Comparison of ENCODE assay signal across 9 cellular contexts in the genomic region with DNA sequence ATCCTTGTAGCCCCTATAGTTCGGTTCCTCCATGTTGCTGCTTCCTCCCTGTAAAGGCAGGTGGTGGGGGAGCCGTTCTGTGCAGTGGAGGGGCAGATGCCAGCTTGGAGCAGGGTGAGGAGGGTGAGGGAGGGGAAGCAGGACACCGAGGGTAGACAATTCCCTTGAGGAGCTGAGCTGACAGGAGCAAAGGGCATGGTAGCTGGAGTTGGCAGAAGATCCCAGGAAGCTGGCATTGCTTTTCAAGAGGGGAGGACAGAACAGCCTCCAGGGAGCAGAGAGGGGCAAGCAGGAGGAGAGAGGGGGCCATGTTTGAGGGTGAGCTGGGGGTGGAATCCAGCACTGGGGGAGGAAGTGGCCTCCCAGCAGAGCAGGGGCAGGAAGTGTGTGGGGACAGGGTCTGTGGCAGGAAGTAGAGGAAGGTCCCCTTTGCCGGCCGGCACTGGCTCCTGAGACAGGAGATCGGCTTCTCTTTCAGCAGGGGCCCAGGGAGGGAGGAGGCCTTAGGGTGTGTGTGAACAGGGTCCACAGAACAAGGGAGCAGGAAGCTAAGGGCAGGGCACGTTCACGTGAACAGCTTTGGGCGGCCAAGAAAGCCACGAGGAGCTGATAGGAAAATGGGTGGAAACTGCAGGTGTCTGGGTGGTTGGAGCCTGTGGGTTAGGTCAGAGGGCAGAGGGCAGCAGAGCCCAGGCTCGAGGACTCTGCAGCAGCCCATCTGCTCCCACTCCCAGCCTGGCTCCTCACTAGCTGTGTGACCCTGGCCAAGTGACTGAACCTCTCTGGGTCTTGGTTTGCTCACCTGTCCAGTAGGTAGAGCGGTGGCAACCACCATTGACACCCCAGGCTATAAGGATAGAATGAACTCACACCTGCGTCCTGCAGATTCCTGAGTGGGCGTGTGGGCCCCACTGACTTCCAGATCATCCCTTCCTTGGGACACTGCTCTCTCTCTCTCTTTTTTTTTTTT. TPM values are rescaled to one million over a fixed set of nuclear protein-coding genes. Genes with fewer than 3 reads are reported as not detected.
DNase-seq lines count a peak whose midpoint lies in the region; ATAC-seq, FAIRE-seq and TF ChIP-seq lines count a peak whose summit lies in the region.
"Had no signal": no experiment of that assay in that cellular context is flagged by ENCODE, and none has a peak within 500 bp of the region (broad histone marks: within the 10 kb centered on the region; RNA-seq: fewer than 3 reads in every experiment).

No MANE protein-coding gene starts in this region.

- peak; percentile 56 for FAIRE-seq in GM12892 (lab: Jason Lieb, UNC)
- FAIRE-seq: bronchial epithelial cell had no signal

- no peaks in the 10 kb centered on the region for H3K36me3 Mint-ChIP-seq in brain

- H3K9me3 Mint-ChIP-seq in brain: no peaks in the 10 kb centered on the region

- peaks cover 4% of the 10 kb centered on the region for H3K27me3 Mint-ChIP-seq in brain

- H3K4me2 ChIP-seq in OCI-LY3 (ENCODE audit: low read length): peak overlapping the region; percentile 15

- no peaks in the 10 kb centered on the region for H4K20me1 ChIP-seq in OCI-LY3 (ENCODE audit: insufficient read depth, low read length)

- H3K4me3 Mint-ChIP-seq in brain: no peak overlapping the region

- DNase-seq in GM12892 (ENCODE audit: insufficient read length) (peak; percentile 54), sciatic nerve (ENCODE audit: low spot score) (no peak), COLO829 (ENCODE audit: low spot score) (no peak), NCI-H1105 (lab: John Stamatoyannopoulos, UW) (no peak), HuH-7 (ENCODE audit: low spot score) (no peak)

- peak overlapping the region in 4 of 5 experiments; percentile 43 to 74 (median 72) for H3K27ac Mint-ChIP-seq in brain

- intact Hi-C loops in sciatic nerve (cut with DNase I): no loop called here

- H3K79me2 ChIP-seq in OCI-LY3 (ENCODE audit: low read length): no peaks in the 10 kb centered on the region

- peak overlapping the region; percentile 63; the same call in 1 of the 2 replicates for H2AFZ ChIP-seq in OCI-LY3 (ENCODE audit: low read depth, low read length)

- no peaks in the 10 kb centered on the region for H3K9me3 ChIP-seq in OCI-LY3 (ENCODE audit: insufficient read depth, low read length)

- peaks cover 19% of the 10 kb centered on the region for H3K4me1 ChIP-seq in OCI-LY3 (ENCODE audit: low read length)

- ATAC-seq in sciatic nerve: peak; percentile 21
- no peak for ATAC-seq in HG02610 (IDR thresholded peaks at IDR 0.05; ENCODE audit: unreplicated experiment)

- H3K4me1 Mint-ChIP-seq in brain: peaks cover 25% of the 10 kb centered on the region

- H3K36me3 ChIP-seq in OCI-LY3 (replicated peaks; ENCODE audit: low read depth, low read length): no peaks in the 10 kb centered on the region

- H3K27me3 ChIP-seq in OCI-LY3 (ENCODE audit: low read depth, low read length): no peaks in the 10 kb centered on the region

- H3K4me3 ChIP-seq in OCI-LY3 (ENCODE audit: low read length): no peak overlapping the region

- no peak; the same call in 1 of the 2 replicates for TF ChIP-seq POLR2A in GM12892 (IDR thresholded peaks at IDR 0.05; ENCODE audit: low read depth, low read length)

- TF ChIP-seq CTCF in OCI-LY3 (IDR thresholded peaks at IDR 0.05; ENCODE audit: low read depth, low read length) (no peak), brain (conservative IDR thresholded peaks at IDR 0.05) (no peak)

- no peak overlapping the region for H3K9ac ChIP-seq in OCI-LY3 (ENCODE audit: low read length)

- H3K27ac ChIP-seq in OCI-LY3 (ENCODE audit: low read length): no peak overlapping the region

RNA-seq across cellular contexts. Expression of a gene that starts 17.5 kb away (rescaled TPM):
- polyA plus RNA-seq in GM12892 (2012; ENCODE audit: missing spikeins): 0.28 TPM
- polyA plus RNA-seq in brain (ENCODE audit: insufficient read depth, low read depth, low replicate concordance): 17.9 TPM
- 31.6 TPM for total RNA-seq in sciatic nerve

RNA-seq across cellular contexts. Expression of a gene that starts 47.5 kb away (rescaled TPM):
- 0.11 TPM for polyA plus RNA-seq in GM12892 (2012; ENCODE audit: missing spikeins)
- 0.41 TPM for polyA plus RNA-seq in brain (ENCODE audit: insufficient read depth, low read depth, low replicate concordance)
- total RNA-seq in sciatic nerve: 2.0 TPM
- total RNA-seq: bronchial epithelial cell had no signal
